ENCODE assay signal across 8 cellular contexts in genomic region chr6:110357696-110358535, GRCh38. TPM values are rescaled to one million over a fixed set of nuclear protein-coding genes. Genes with fewer than 3 reads are reported as not detected.
DNase-seq lines count a peak whose midpoint lies in the region; ATAC-seq, FAIRE-seq and TF ChIP-seq lines count a peak whose summit lies in the region.

TSS of gene METTL24 (minus strand) at chr6:110358349. CDS start at chr6:110358272, 77 bp downstream.

- H3K4me3 ChIP-seq in keratinocyte (ENCODE audit: control insufficient read depth in 2 of 3, extremely low read depth in 1 of 3, insufficient read depth in 2 of 3, low read depth in 1 of 3, low read length in 3 of 3) (peak within 1 kb of the TSS in 2 of 3 experiments; percentile 27 to 61), OCI-LY7 (ENCODE audit: low read depth, low read length, poor library complexity, severe bottlenecking) (no peak within 1 kb of the TSS)

- peaks cover 0 to 7% of the 10 kb centered on the region in 2 donors for H3K36me3 Mint-ChIP-seq in CD14-positive monocyte
- no peaks in the 10 kb centered on the region for H3K36me3 Mint-ChIP-seq in stimulated activated naive CD8-positive, alpha-beta T cell treated with anti-CD3 and anti-CD28 coated beads, Interleukin-15, Interleukin-2, amounts not matched to agents 100 ng/mL and 50 ng/mL, for 24 hours (ENCODE audit: low read depth)

- no peak within 1 kb of the TSS for H2AFZ ChIP-seq in keratinocyte (ENCODE audit: control insufficient read depth, low read length)
- H2AFZ ChIP-seq in OCI-LY7 (ENCODE audit: low read length) = no peak within 1 kb of the TSS

- intact Hi-C loops in CD14-positive monocyte (cut with micrococcal nuclease) (no loop called here), OCI-LY7 (cut with micrococcal nuclease; ENCODE audit: unreplicated experiment) (no loop called here)

- FAIRE-seq in keratinocyte (lab: Jason Lieb, UNC) = no peak

- H3K4me3 Mint-ChIP-seq in CD14-positive monocyte = peak within 1 kb of the TSS; percentile 84 to 96
- H3K4me3 Mint-ChIP-seq in stimulated activated naive CD8-positive, alpha-beta T cell treated with anti-CD3 and anti-CD28 coated beads, Interleukin-15, Interleukin-2, amounts not matched to agents 100 ng/mL and 50 ng/mL, for 24 hours = peak within 1 kb of the TSS; percentile 83

- ATAC-seq in HG02798 (IDR thresholded peaks at IDR 0.05; ENCODE audit: poor library complexity, unreplicated experiment) = peak; percentile 36

- H3K27me3 Mint-ChIP-seq in CD14-positive monocyte (ENCODE audit: low read depth in 3 of 3) = peaks cover 42 to 52% (median 47%) of the 10 kb centered on the region in 3 donors
- peaks cover 29% of the 10 kb centered on the region for H3K27me3 Mint-ChIP-seq in stimulated activated naive CD8-positive, alpha-beta T cell treated with anti-CD3 and anti-CD28 coated beads, Interleukin-15, Interleukin-2, amounts not matched to agents 100 ng/mL and 50 ng/mL, for 24 hours

- H3K4me1 ChIP-seq in keratinocyte (ENCODE audit: control insufficient read depth, extremely low read depth, insufficient read depth, low read length) = no peaks in the 10 kb centered on the region
- no peaks in the 10 kb centered on the region for H3K4me1 ChIP-seq in OCI-LY7 (ENCODE audit: insufficient read depth, low read length, poor library complexity, severe bottlenecking)

- dilution Hi-C loops in keratinocyte (cut with MboI; ENCODE audit: extremely low pct_ligation_motif_present, low sequenced_read_pairs) = no loop called here

- peaks cover 18% of the 10 kb centered on the region for H3K4me1 Mint-ChIP-seq in CD14-positive monocyte
- peaks cover 12% of the 10 kb centered on the region for H3K4me1 Mint-ChIP-seq in stimulated activated naive CD8-positive, alpha-beta T cell treated with anti-CD3 and anti-CD28 coated beads, Interleukin-15, Interleukin-2, amounts not matched to agents 100 ng/mL and 50 ng/mL, for 24 hours (ENCODE audit: low read depth)

- no peak within 1 kb of the TSS for H3K9ac ChIP-seq in keratinocyte (ENCODE audit: control insufficient read depth, extremely low read depth, insufficient read depth, low read length)

- H3K27me3 ChIP-seq in keratinocyte (ENCODE audit: control insufficient read depth, extremely low read depth, insufficient read depth, low read length) = peaks cover 51% of the 10 kb centered on the region

- H4K20me1 ChIP-seq in keratinocyte (ENCODE audit: control insufficient read depth, extremely low read depth, insufficient read depth, low read length) (no peaks in the 10 kb centered on the region), OCI-LY7 (ENCODE audit: insufficient read depth, low read length) (no peaks in the 10 kb centered on the region)

- CTCF ChIA-PET in OCI-LY7 (lab: Charles Lee; ENCODE audit: unreplicated experiment) = no interaction called here

- H3K9me1 ChIP-seq in keratinocyte (ENCODE audit: control insufficient read depth, extremely low read depth, insufficient read depth, low read length) = no peaks in the 10 kb centered on the region

- H3K9me2 ChIP-seq in OCI-LY7 (ENCODE audit: insufficient read depth, low read length) = no peaks in the 10 kb centered on the region

- no TSS peak for BruUV-seq in OCI-LY7 (replicated peaks; lab: Mats Ljungman, UMichigan)

- H3K4me2 ChIP-seq in keratinocyte (ENCODE audit: control insufficient read depth, extremely low read depth, insufficient read depth, low read depth, low read length) = peak within 1 kb of the TSS; percentile 50
- H3K4me2 ChIP-seq in OCI-LY7 (ENCODE audit: low read length) = no peak within 1 kb of the TSS

- H3K9me3 Mint-ChIP-seq in CD14-positive monocyte = peaks cover 0 to 11% (median 5%) of the 10 kb centered on the region in 7 donors
- no peaks in the 10 kb centered on the region for H3K9me3 Mint-ChIP-seq in stimulated activated naive CD8-positive, alpha-beta T cell treated with anti-CD3 and anti-CD28 coated beads, Interleukin-15, Interleukin-2, amounts not matched to agents 100 ng/mL and 50 ng/mL, for 24 hours

- H3K36me3 ChIP-seq in keratinocyte (ENCODE audit: control insufficient read depth in 2 of 2, extremely low read depth in 1 of 2, insufficient read depth in 2 of 2, low read length in 2 of 2) (no peaks in the 10 kb centered on the region), OCI-LY7 (ENCODE audit: insufficient read depth, low read length) (no peaks in the 10 kb centered on the region)

- DNase-seq in CD14-positive monocyte (ENCODE audit: low spot score) (no peak), astrocyte of the hippocampus (ENCODE audit: low read depth, low spot score) (peak; percentile 47), keratinocyte (ENCODE audit: low read depth, low spot score) (no peak), GF-D8 (lab: John Stamatoyannopoulos, UW) (no peak), GDM1 (lab: John Stamatoyannopoulos, UW) (no peak), OCI-LY7 (ENCODE audit: low spot score) (no peak)

- H3K27ac ChIP-seq in keratinocyte (ENCODE audit: control insufficient read depth, insufficient read depth, low read length) (no peak within 1 kb of the TSS), OCI-LY7 (ENCODE audit: low read depth, low read length, poor library complexity, severe bottlenecking) (no peak within 1 kb of the TSS)

- TF ChIP-seq CTCF in CD14-positive monocyte (IDR thresholded peaks at IDR 0.05) (no peak), keratinocyte (optimal IDR thresholded peaks at IDR 0.05 in 1 of 3, IDR thresholded peaks at IDR 0.05 in 1 of 3, conservative IDR thresholded peaks at IDR 0.05 in 1 of 3; ENCODE audit: extremely low read depth in 1 of 3, insufficient read depth in 2 of 3, low read length in 3 of 3) (no peak), OCI-LY7 (conservative IDR thresholded peaks at IDR 0.05; ENCODE audit: low read length) (no peak)

- no peak within 1 kb of the TSS for H3K27ac Mint-ChIP-seq in CD14-positive monocyte
- no peak within 1 kb of the TSS for H3K27ac Mint-ChIP-seq in stimulated activated naive CD8-positive, alpha-beta T cell treated with anti-CD3 and anti-CD28 coated beads, Interleukin-15, Interleukin-2, amounts not matched to agents 100 ng/mL and 50 ng/mL, for 24 hours

- POLR2A ChIA-PET in OCI-LY7 (lab: Charles Lee) = no interaction called here

- H3K79me2 ChIP-seq in keratinocyte (ENCODE audit: control insufficient read depth, insufficient read depth, low read length) (no peaks in the 10 kb centered on the region), OCI-LY7 (ENCODE audit: insufficient read depth, low read depth, low read length) (no peaks in the 10 kb centered on the region)

- H3K9me3 ChIP-seq in keratinocyte (ENCODE audit: control insufficient read depth, low read depth, low read length) (no peaks in the 10 kb centered on the region), OCI-LY7 (ENCODE audit: low read length) (no peaks in the 10 kb centered on the region)

RNA-seq across cellular contexts. Expression of gene METTL24, which starts in this region (rescaled TPM):
- polyA plus RNA-seq in CD14-positive monocyte (not detected), keratinocyte (not detected in 3 replicates)
- not detected for polyA plus RNA-seq in keratinocyte (2011; ENCODE audit: low read depth)
- not detected in 2 replicates for polyA plus RNA-seq in keratinocyte (2011; cell fraction: cytosol; rRNA removed)
- polyA plus RNA-seq in keratinocyte (2011; cell fraction: nucleus; rRNA removed) = not detected in 2 replicates
- polyA plus RNA-seq in keratinocyte (2012; ENCODE audit: low replicate concordance) = not detected in 2 replicates
- polyA minus RNA-seq in keratinocyte = not detected in 3 replicates
- polyA minus RNA-seq in keratinocyte (2011; cell fraction: cytosol; rRNA and poly(A)+ RNA removed) = not detected
- not detected in 2 replicates for polyA minus RNA-seq in keratinocyte (2011; cell fraction: nucleus; rRNA and poly(A)+ RNA removed)
- total RNA-seq in OCI-LY7 (2014; rRNA removed; shearing (Covaris generic)) = not detected in 2 replicates
- not detected in 2 replicates for total RNA-seq in OCI-LY7 (2022)
